Comparison of ENCODE assay signal across 11 cellular contexts in genomic region chr6:67449602-67450001, GRCh38.
"Had no signal": no experiment of that assay in that cellular context is flagged by ENCODE, and none has a peak within 500 bp of the region (broad histone marks: within the 10 kb centered on the region; RNA-seq: fewer than 3 reads in every experiment).

No MANE protein-coding gene starts in this region.

- FAIRE-seq: H1, H54, HepG2 had no signal

- H3K27ac ChIP-seq: HL-60, KMS-11 had no signal

- H3K4me3 ChIP-seq: GM23338 had no signal

- H3K9ac ChIP-seq: KMS-11 had no signal

- ATAC-seq: GM23338, HepG2 had no signal

- DNase-seq: H9, HCEC 1CT, IMR-90, Kasumi-1, KBM-7 had no signal

- H2AFZ ChIP-seq: GM23338 had no signal

- H3K4me2 ChIP-seq: GM23338, KMS-11 had no signal
